13 cellular contexts compared by ENCODE assay signal in the genomic region with DNA sequence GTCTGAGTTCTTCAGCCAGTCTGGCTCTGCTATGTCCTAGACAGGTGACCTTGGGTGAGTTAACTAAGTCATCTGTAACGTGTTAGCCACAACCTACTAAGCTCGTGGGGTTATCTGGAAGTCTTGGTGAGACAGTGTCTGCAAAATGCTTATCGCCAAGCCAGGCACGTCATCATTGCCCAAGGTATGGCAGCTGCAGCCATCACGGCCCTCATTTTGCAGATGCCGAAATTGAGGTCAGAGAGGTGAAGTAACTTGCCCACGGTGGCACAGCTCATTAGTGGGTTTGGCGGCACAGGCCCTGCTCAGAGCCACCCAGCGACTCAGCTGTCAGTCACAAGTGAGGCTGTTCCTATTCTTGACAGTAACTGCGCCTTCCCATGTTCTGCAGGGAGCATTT.
DNase-seq lines count a peak whose midpoint lies in the region; ATAC-seq, FAIRE-seq and TF ChIP-seq lines count a peak whose summit lies in the region.
"Had no signal": no experiment of that assay in that cellular context is flagged by ENCODE, and none has a peak within 500 bp of the region (broad histone marks: within the 10 kb centered on the region; RNA-seq: fewer than 3 reads in every experiment).

No MANE protein-coding gene starts in this region.

- H3K9me3 ChIP-seq in HepG2 (ENCODE audit: low read length), result no peaks in the 10 kb centered on the region
- no peaks in the 10 kb centered on the region for H3K9me3 ChIP-seq in upper lobe of right lung
- H3K9me3 ChIP-seq: esophagus muscularis mucosa had no signal

- BruUV-seq in HepG2 (replicated peaks; lab: Mats Ljungman, UMichigan), result no TSS peak

- intact Hi-C loops in HepG2 (cut with micrococcal nuclease; ENCODE audit: unreplicated experiment), result no loop called here
- intact Hi-C loops in upper lobe of right lung (cut with DNase I), result no loop called here

- POLR2A ChIA-PET in HepG2 (lab: Yijun Ruan, JAX), result no interaction called here

- no peaks in the 10 kb centered on the region for H3K27me3 Mint-ChIP-seq in activated T-cell treated with anti-CD3 and anti-CD28 coated beads, Interleukin-2, amount 50 U/mL, for 72 hours (ENCODE audit: low read depth)

- peaks cover 2 to 5% of the 10 kb centered on the region in 2 donors for H3K36me3 Mint-ChIP-seq in activated T-cell treated with anti-CD3 and anti-CD28 coated beads, Interleukin-2, amount 50 U/mL, for 72 hours (ENCODE audit: insufficient read depth in 2 of 2)

- H2AFZ ChIP-seq in HepG2 (ENCODE audit: low read length), result no peak overlapping the region

- H3K4me1 ChIP-seq in HepG2 (ENCODE audit: insufficient read depth, low read length), result peaks cover 60% of the 10 kb centered on the region
- H3K4me1 ChIP-seq in upper lobe of right lung, result peaks cover 28% of the 10 kb centered on the region

- TF ChIP-seq POLR2A in HepG2 (IDR thresholded peaks at IDR 0.05; ENCODE audit: insufficient read depth in 1 of 2, low read depth in 2 of 2, low read length in 2 of 2), result no peak

- no peaks in the 10 kb centered on the region for H3K9me3 Mint-ChIP-seq in activated T-cell treated with anti-CD3 and anti-CD28 coated beads, Interleukin-2, amount 50 U/mL, for 72 hours

- peaks cover 87% of the 10 kb centered on the region for H4K20me1 ChIP-seq in HepG2 (ENCODE audit: insufficient read depth, low read length)

- peak; percentile 5 for DNase-seq in stimulated activated CD4-positive, alpha-beta T cell treated with anti-CD3 and anti-CD28 coated beads, Interleukin-1b, Interleukin-23, amount 100 ng/mL, for 48 hours
- no peak for DNase-seq in stimulated activated CD4-positive, alpha-beta T cell treated with anti-CD3 and anti-CD28 coated beads, Interleukin-12 subunit alpha, Interleukin-12 subunit beta, amount 100 ng/mL, for 4 hours
- DNase-seq in activated T-cell treated with anti-CD3 and anti-CD28 coated beads, Interleukin-2, amount 50 U/mL, for 72 hours, result peak; percentile 19 to 32
- DNase-seq in HepG2 (ENCODE audit: low spot score) (no peak), upper lobe of right lung (peak; percentile 53), germinal center (ENCODE audit: low spot score) (no peak), NCI-H2029 (lab: John Stamatoyannopoulos, UW) (no peak), globus pallidus (ENCODE audit: low spot score) (no peak)
- DNase-seq: NCI-H1105 treated with DMSO at 0.1 percent for 48 hours, NCI-H524 had no signal

- peak overlapping the region; percentile 33 for H3K27ac Mint-ChIP-seq in activated T-cell treated with anti-CD3 and anti-CD28 coated beads, Interleukin-2, amount 50 U/mL, for 72 hours

- H3K4me1 Mint-ChIP-seq in activated T-cell treated with anti-CD3 and anti-CD28 coated beads, Interleukin-2, amount 50 U/mL, for 72 hours (ENCODE audit: low read depth), result peaks cover 41% of the 10 kb centered on the region

- CTCF ChIA-PET in HepG2 (lab: Yijun Ruan, JAX; ENCODE audit: low intra/inter-chr PET ratio, low total read pairs), result no interaction called here

- no peak for FAIRE-seq in HepG2 (lab: Jason Lieb, UNC)
- FAIRE-seq: HTR-8/SVneo had no signal

- H3K4me2 ChIP-seq in HepG2 (ENCODE audit: low read depth, low read length), result no peak overlapping the region

- TF ChIP-seq CTCF in HepG2 (CRISPR knock-in tag; IDR thresholded peaks at IDR 0.05), result no peak
- no peak for TF ChIP-seq CTCF in upper lobe of right lung (IDR thresholded peaks at IDR 0.05)

- in situ Hi-C loops in HepG2 (cut with HindIII; ENCODE audit: extremely low pct_ligation_motif_present, low pct_unique_long_range_greater_than_20kb), result no loop called here

- H3K36me3 ChIP-seq in HepG2 (replicated peaks in 1 of 2; ENCODE audit: control insufficient read depth in 1 of 2, insufficient read depth in 2 of 2, low read length in 2 of 2) (peaks cover 2 to 37% of the 10 kb centered on the region in 2 experiments; a peak in 4 of 5 replicates), upper lobe of right lung (no peaks in the 10 kb centered on the region)
- H3K36me3 ChIP-seq: esophagus muscularis mucosa had no signal

- WGBS in HepG2 (ENCODE audit: low lambda C conversion rate), result 96% methylated on average over 10 of the region's 10 CpGs

- no peaks in the 10 kb centered on the region for H3K27me3 ChIP-seq in HepG2 (ENCODE audit: control insufficient read depth in 1 of 2, insufficient read depth in 2 of 2, low read length in 2 of 2)
- H3K27me3 ChIP-seq in upper lobe of right lung, result no peaks in the 10 kb centered on the region
- H3K27me3 ChIP-seq: esophagus muscularis mucosa had no signal

- no peak overlapping the region for H3K9ac ChIP-seq in HepG2 (ENCODE audit: insufficient read depth, low read depth, low read length)

- H3K4me3 Mint-ChIP-seq in activated T-cell treated with anti-CD3 and anti-CD28 coated beads, Interleukin-2, amount 50 U/mL, for 72 hours, result no peak overlapping the region

- H3K4me3 ChIP-seq in HepG2 (replicated peaks in 1 of 3; ENCODE audit: insufficient read depth in 1 of 3, low read depth in 2 of 3, low read length in 3 of 3), result no peak overlapping the region
- H3K4me3 ChIP-seq in upper lobe of right lung, result no peak overlapping the region
- H3K4me3 ChIP-seq: esophagus muscularis mucosa, SK-N-MC had no signal

- no peak for TF ChIP-seq RAD21 in HepG2 (CRISPR knock-in tag; IDR thresholded peaks at IDR 0.05)

- TF ChIP-seq EP300 in HepG2 (IDR thresholded peaks at IDR 0.05; ENCODE audit: low read depth in 2 of 2, low read length in 2 of 2) (no peak), HepG2 (CRISPR knock-in tag; IDR thresholded peaks at IDR 0.05; ENCODE audit: borderline replicate concordance) (no peak)

- no peak overlapping the region for H3K27ac ChIP-seq in HepG2 (ENCODE audit: extremely low read length, insufficient read depth, low read length)
- no peak overlapping the region for H3K27ac ChIP-seq in upper lobe of right lung
- H3K27ac ChIP-seq: esophagus muscularis mucosa, SK-N-MC had no signal

- peak; percentile 38 to 70 for ATAC-seq in activated T-cell treated with anti-CD3 and anti-CD28 coated beads, Interleukin-2, amount 50 U/mL, for 72 hours (replicated peaks in 1 of 2)
- ATAC-seq in HepG2 (no peak), upper lobe of right lung (no peak)

- peaks cover 94% of the 10 kb centered on the region for H3K79me2 ChIP-seq in HepG2 (ENCODE audit: insufficient read depth, low read length)

TF ChIP-seq in HepG2, 621 proteins besides CTCF, POLR2A, EP300 and RAD21 (continues in another document):
- TF ChIP-seq, protein P1, sequence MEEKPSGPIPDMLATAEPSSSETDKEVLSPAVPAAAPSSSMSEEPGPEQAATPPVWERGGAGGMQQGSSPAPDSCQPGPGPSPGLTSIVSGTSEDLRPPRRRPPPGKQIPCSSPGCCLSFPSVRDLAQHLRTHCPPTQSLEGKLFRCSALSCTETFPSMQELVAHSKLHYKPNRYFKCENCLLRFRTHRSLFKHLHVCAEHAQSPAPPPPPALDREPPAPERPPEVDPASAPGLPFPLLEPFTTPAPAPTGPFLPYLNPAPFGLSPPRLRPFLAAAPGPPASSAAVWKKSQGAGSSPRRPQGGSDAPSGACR (CRISPR knock-in tag; IDR thresholded peaks at IDR 0.05), result no peak
- TF ChIP-seq FOXM1 (CRISPR knock-in tag; IDR thresholded peaks at IDR 0.05), result no peak
- TF ChIP-seq ZMYM3 (CRISPR knock-in tag; IDR thresholded peaks at IDR 0.05), result peak; percentile 73
- TF ChIP-seq, protein P2, sequence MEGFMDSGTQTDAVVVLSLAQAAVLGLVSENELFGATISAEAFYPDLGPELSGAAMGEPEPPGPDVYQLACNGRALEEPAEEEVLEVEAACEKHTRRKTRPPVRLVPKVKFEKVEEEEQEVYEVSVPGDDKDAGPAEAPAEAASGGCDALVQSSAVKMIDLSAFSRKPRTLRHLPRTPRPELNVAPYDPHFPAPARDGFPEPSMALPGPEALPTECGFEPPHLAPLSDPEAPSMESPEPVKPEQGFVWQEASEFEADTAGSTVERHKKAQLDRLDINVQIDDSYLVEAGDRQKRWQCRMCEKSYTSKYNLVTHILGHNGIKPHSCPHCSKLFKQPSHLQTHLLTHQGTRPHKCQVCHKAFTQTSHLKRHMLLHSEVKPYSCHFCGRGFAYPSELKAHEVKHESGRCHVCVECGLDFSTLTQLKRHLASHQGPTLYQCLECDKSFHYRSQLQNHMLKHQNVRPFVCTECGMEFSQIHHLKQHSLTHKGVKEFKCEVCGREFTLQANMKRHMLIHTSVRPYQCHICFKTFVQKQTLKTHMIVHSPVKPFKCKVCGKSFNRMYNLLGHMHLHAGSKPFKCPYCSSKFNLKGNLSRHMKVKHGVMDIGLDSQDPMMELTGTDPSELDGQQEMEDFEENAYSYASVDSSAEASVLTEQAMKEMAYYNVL (CRISPR knock-in tag; IDR thresholded peaks at IDR 0.05; ENCODE audit: borderline replicate concordance), result no peak
- no peak for TF ChIP-seq NCOR1 (IDR thresholded peaks at IDR 0.05; ENCODE audit: borderline replicate concordance, low read length)
- no peak for TF ChIP-seq ZNF383 (CRISPR knock-in tag; IDR thresholded peaks at IDR 0.05; ENCODE audit: borderline replicate concordance)
- no peak for TF ChIP-seq ZC3H13 (CRISPR knock-in tag; IDR thresholded peaks at IDR 0.05)
- TF ChIP-seq, protein P3, sequence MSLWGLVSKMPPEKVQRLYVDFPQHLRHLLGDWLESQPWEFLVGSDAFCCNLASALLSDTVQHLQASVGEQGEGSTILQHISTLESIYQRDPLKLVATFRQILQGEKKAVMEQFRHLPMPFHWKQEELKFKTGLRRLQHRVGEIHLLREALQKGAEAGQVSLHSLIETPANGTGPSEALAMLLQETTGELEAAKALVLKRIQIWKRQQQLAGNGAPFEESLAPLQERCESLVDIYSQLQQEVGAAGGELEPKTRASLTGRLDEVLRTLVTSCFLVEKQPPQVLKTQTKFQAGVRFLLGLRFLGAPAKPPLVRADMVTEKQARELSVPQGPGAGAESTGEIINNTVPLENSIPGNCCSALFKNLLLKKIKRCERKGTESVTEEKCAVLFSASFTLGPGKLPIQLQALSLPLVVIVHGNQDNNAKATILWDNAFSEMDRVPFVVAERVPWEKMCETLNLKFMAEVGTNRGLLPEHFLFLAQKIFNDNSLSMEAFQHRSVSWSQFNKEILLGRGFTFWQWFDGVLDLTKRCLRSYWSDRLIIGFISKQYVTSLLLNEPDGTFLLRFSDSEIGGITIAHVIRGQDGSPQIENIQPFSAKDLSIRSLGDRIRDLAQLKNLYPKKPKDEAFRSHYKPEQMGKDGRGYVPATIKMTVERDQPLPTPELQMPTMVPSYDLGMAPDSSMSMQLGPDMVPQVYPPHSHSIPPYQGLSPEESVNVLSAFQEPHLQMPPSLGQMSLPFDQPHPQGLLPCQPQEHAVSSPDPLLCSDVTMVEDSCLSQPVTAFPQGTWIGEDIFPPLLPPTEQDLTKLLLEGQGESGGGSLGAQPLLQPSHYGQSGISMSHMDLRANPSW (CRISPR knock-in tag; IDR thresholded peaks at IDR 0.05; ENCODE audit: borderline replicate concordance), result no peak

Comparison
In these comparisons a context has a peak if more than half of its experiments do, and no peak if none do; other contexts are left out.
1. DNase-seq: peak in stimulated activated CD4-positive, alpha-beta T cell treated with anti-CD3 and anti-CD28 coated beads, Interleukin-1b, Interleukin-23, amount 100 ng/mL, for 48 hours (single experiment), activated T-cell treated with anti-CD3 and anti-CD28 coated beads, Interleukin-2, amount 50 U/mL, for 72 hours (2 of 2) and upper lobe of right lung (single experiment); none in stimulated activated CD4-positive, alpha-beta T cell treated with anti-CD3 and anti-CD28 coated beads, Interleukin-12 subunit alpha, Interleukin-12 subunit beta, amount 100 ng/mL, for 4 hours (single experiment), HepG2 (single experiment), germinal center (single experiment), NCI-H2029 (single experiment) and globus pallidus (single experiment).
2. ATAC-seq: peak in activated T-cell treated with anti-CD3 and anti-CD28 coated beads, Interleukin-2, amount 50 U/mL, for 72 hours (2 of 2); none in HepG2 (single experiment) and upper lobe of right lung (single experiment).